1 cellular context compared by ENCODE assay signal in genomic region chr1:46489169-46489637, GRCh38.
TF ChIP-seq lines count a peak whose summit lies in the region.

No MANE protein-coding gene starts in this region.

TF ChIP-seq in HEK293, 187 proteins besides CTCF, POLR2A, EP300 and RAD21 (continued from another document):
- no peak for TF ChIP-seq REST (tag by site-specific recombination; IDR thresholded peaks at IDR 0.05)
- TF ChIP-seq SCRT2 (tag by site-specific recombination; IDR thresholded peaks at IDR 0.05), result peak; percentile 96
- peak; percentile 24 for TF ChIP-seq ZBTB48 (tag by site-specific recombination; IDR thresholded peaks at IDR 0.05)
- 0 out of 2 replicates have a peak, but pooled peaks have one; percentile 17 for TF ChIP-seq EGR2 (tag by site-specific recombination; IDR thresholded peaks at IDR 0.05; ENCODE audit: low read depth)
- no peak for TF ChIP-seq ZNF664 (tag by site-specific recombination; IDR thresholded peaks at IDR 0.05)
- TF ChIP-seq YY1 (tag by site-specific recombination; IDR thresholded peaks at IDR 0.05), result no peak
- TF ChIP-seq ZFHX2 (tag by site-specific recombination; conservative IDR thresholded peaks at IDR 0.05), result peak; percentile 51
- TF ChIP-seq ZNF2 (tag by site-specific recombination; IDR thresholded peaks at IDR 0.05), result peak; percentile 81
- peak; percentile 91 for TF ChIP-seq SCRT1 (tag by site-specific recombination; IDR thresholded peaks at IDR 0.05; ENCODE audit: borderline replicate concordance)
- TF ChIP-seq ZNF223 (tag by site-specific recombination; IDR thresholded peaks at IDR 0.05), result no peak
